Comparison of ENCODE assay signal across 10 cellular contexts in genomic region chr1:220990417-220991337, GRCh38.
DNase-seq lines count a peak whose midpoint lies in the region; ATAC-seq and TF ChIP-seq lines count a peak whose summit lies in the region.
"Had no signal": no experiment of that assay in that cellular context is flagged by ENCODE, and none has a peak within 500 bp of the region (broad histone marks: within the 10 kb centered on the region; RNA-seq: fewer than 3 reads in every experiment).

No MANE protein-coding gene starts in this region.

- intact Hi-C loops in Right ventricle myocardium superior (cut with DNase I), result no loop called here

- DNase-seq in AG09309 (ENCODE audit: low read depth) (peak; percentile 33), LHCN-M2 (ENCODE audit: low read depth) (peak; percentile 84), adipocyte (ENCODE audit: low read depth) (peak; percentile 48), kidney glomerular epithelial cell (lab: John Stamatoyannopoulos, UW) (peak; percentile 57), anterior cingulate cortex (lab: John Stamatoyannopoulos, UW) (no peak), Right ventricle myocardium superior (no peak)
- DNase-seq: Calu3, KG1 had no signal

- ATAC-seq in HG02870 (IDR thresholded peaks at IDR 0.05; ENCODE audit: unreplicated experiment) (no peak), Right ventricle myocardium superior (ENCODE audit: poor library complexity) (no peak), HG03045 (IDR thresholded peaks at IDR 0.05; ENCODE audit: unreplicated experiment) (no peak)

- H3K27me3 ChIP-seq in adipocyte (replicated peaks; ENCODE audit: control insufficient read depth, insufficient read depth, low read length), result no peaks in the 10 kb centered on the region

- no peaks in the 10 kb centered on the region for H3K9me3 ChIP-seq in adipocyte (ENCODE audit: control insufficient read depth, low read length)

- TF ChIP-seq CTCF in AG09309 (IDR thresholded peaks at IDR 0.05; ENCODE audit: control insufficient read depth, insufficient read depth, low read depth, low read length, missing control alignments), result peak; percentile 28

- no peak overlapping the region for H3K9ac ChIP-seq in adipocyte (ENCODE audit: low read length)

- no peak overlapping the region for H3K4me3 ChIP-seq in AG09309 (ENCODE audit: control insufficient read depth, low read depth, low read length)
- no peak overlapping the region for H3K4me3 ChIP-seq in adipocyte (ENCODE audit: low read length)

- peaks cover 24% of the 10 kb centered on the region for H3K4me1 ChIP-seq in adipocyte (ENCODE audit: control insufficient read depth, insufficient read depth, low read length)

- H3K36me3 ChIP-seq in adipocyte (ENCODE audit: control insufficient read depth, insufficient read depth, low read length, severe bottlenecking), result no peaks in the 10 kb centered on the region

Comparison
In these comparisons a context has a peak if more than half of its experiments do, and no peak if none do; other contexts are left out.
1. DNase-seq: peak in AG09309 (single experiment), LHCN-M2 (single experiment), adipocyte (single experiment) and kidney glomerular epithelial cell (single experiment); none in anterior cingulate cortex (0 of 58) and Right ventricle myocardium superior (single experiment).